8 cellular contexts compared by ENCODE assay signal in the genomic region with DNA sequence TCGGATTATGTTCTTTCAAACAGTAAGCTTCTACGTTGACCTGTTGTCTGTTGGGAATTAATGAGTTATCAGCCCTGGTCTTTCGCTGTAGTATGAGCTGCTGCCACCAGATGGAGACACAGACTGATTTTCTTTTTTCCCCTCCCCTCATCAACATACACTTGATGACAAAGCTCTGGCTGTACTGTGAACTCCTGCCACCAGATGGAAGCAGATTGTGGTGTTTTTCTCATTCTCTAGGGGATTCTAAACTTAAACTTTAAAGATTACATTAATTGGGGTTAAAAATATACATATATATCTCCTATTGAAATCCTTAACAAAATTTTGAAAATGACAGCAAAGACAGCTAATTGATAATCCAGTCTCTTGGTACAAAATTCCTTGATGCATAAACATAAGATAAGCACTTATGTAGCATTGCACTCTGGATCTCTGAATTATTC. TPM values are rescaled to one million over a fixed set of nuclear protein-coding genes. Genes with fewer than 3 reads are reported as not detected.
DNase-seq lines count a peak whose midpoint lies in the region; ATAC-seq and TF ChIP-seq lines count a peak whose summit lies in the region.

No MANE protein-coding gene starts in this region.

- H3K4me3 Mint-ChIP-seq in osteocyte (ENCODE audit: unreplicated experiment): no peak overlapping the region

- RAD21 ChIA-PET in HCT116 (lab: Charles Lee; ENCODE audit: low non-redundant PET in 1 of 2, low total read pairs in 2 of 2, uncharacterized antibody in 2 of 2, unreplicated experiment in 2 of 2): interaction anchor here in 1 of 2 experiments (0.7 kb wide), 1 partner anchor 151 kb away, joined by 3 read pairs; no protein-coding TSS in a partner anchor

- TF ChIP-seq POLR2A in HCT116 (IDR thresholded peaks at IDR 0.05; ENCODE audit: borderline replicate concordance, extremely low read depth, insufficient read depth, insufficient read length): no peak

- peak; percentile 66 for DNase-seq in GM10248 (ENCODE audit: extremely low spot score)
- peak; percentile 26 for DNase-seq in HCT116 (ENCODE audit: low read depth, low spot score)
- DNase-seq in MM.1S: peak; percentile 62
- no peak for DNase-seq in RWPE2 (ENCODE audit: low spot score)
- peak; percentile 34 for DNase-seq in activated T-helper 9 cell treated with anti-CD3 and anti-CD28 coated beads, Interleukin-2, amount 50 U/mL, for 16 hours (ENCODE audit: low read depth)
- peak in 1 of 2 donors; percentile 54 for DNase-seq in foreskin keratinocyte
- DNase-seq in osteocyte (ENCODE audit: extremely low spot score, unreplicated experiment): no peak
- peak; percentile 67 for DNase-seq in ureter (ENCODE audit: low spot score)

- no peaks in the 10 kb centered on the region for H3K9me3 Mint-ChIP-seq in osteocyte (ENCODE audit: unreplicated experiment)

- CTCF ChIA-PET in GM10248 (lab: Yijun Ruan, JAX): interaction anchor here (0.6 to 3.1 kb wide), 50 partner anchors 8 to 1917 kb away, joined by 3 to 41 read pairs (median 3); partner anchors contain the start of gene SMS
- CTCF ChIA-PET in HCT116 (lab: Charles Lee): interaction anchor here (0.7 to 1.5 kb wide), 8 partner anchors 10 to 1917 kb away, joined by 3 to 5 read pairs (median 4); no protein-coding TSS in a partner anchor

- H2AFZ ChIP-seq in HCT116 (ENCODE audit: low read depth, low read length, poor library complexity, severe bottlenecking): no peak overlapping the region
- H2AFZ ChIP-seq in MM.1S (ENCODE audit: low read length): no peak overlapping the region

- peaks cover 0 to 15% of the 10 kb centered on the region in 2 experiments; a peak in 3 of 4 replicates for H3K36me3 ChIP-seq in HCT116 (ENCODE audit: control insufficient read depth in 1 of 2, insufficient read depth in 2 of 2, low read length in 2 of 2)
- H3K36me3 ChIP-seq in MM.1S (replicated peaks; ENCODE audit: insufficient read depth, low read length): no peaks in the 10 kb centered on the region
- peaks cover 61% of the 10 kb centered on the region for H3K36me3 ChIP-seq in RWPE2 (ENCODE audit: low read depth)

- peaks cover 6% of the 10 kb centered on the region for H3K27me3 Mint-ChIP-seq in osteocyte (ENCODE audit: unreplicated experiment)

- no peak overlapping the region for H3K4me3 ChIP-seq in HCT116 (replicated peaks in 1 of 2; ENCODE audit: low read depth in 1 of 2, low read length in 2 of 2)
- H3K4me3 ChIP-seq in MM.1S (ENCODE audit: low read length): no peak overlapping the region
- H3K4me3 ChIP-seq in RWPE2 (ENCODE audit: severe bottlenecking): no peak overlapping the region

- peaks cover 4% of the 10 kb centered on the region for H3K36me3 Mint-ChIP-seq in osteocyte (ENCODE audit: unreplicated experiment)

- H4K20me1 ChIP-seq in HCT116 (ENCODE audit: insufficient read depth) (no peaks in the 10 kb centered on the region; the same call in 1 of the 2 replicates), MM.1S (ENCODE audit: insufficient read depth, low read length) (no peaks in the 10 kb centered on the region)

- ATAC-seq in HCT116: peak; percentile 92
- peak; percentile 80 for ATAC-seq in RWPE2 (ENCODE audit: low read depth)
- ATAC-seq in foreskin keratinocyte: peak; percentile 87

- POLR2A ChIA-PET in GM10248 (lab: Yijun Ruan, JAX) (no interaction called here), HCT116 (lab: Charles Lee) (no interaction called here)

- peaks cover 9% of the 10 kb centered on the region; the same call in 1 of the 2 replicates for H3K79me2 ChIP-seq in HCT116 (ENCODE audit: insufficient read depth, low read length)
- H3K79me2 ChIP-seq in MM.1S (ENCODE audit: low read length): no peaks in the 10 kb centered on the region

- no TSS peak for BruUV-seq in HCT116 (replicated peaks; lab: Mats Ljungman, UMichigan)

- TF ChIP-seq CTCF in GM10248 (IDR thresholded peaks at IDR 0.05; ENCODE audit: control extremely low read depth, extremely low read depth, low read depth, missing control alignments): peak; percentile 59
- TF ChIP-seq CTCF in HCT116 (IDR thresholded peaks at IDR 0.05 in 2 of 3, conservative IDR thresholded peaks at IDR 0.05 in 1 of 3; ENCODE audit: borderline replicate concordance in 1 of 3, insufficient read depth in 1 of 3, low read depth in 2 of 3, low read length in 2 of 3): peak; percentile 70 to 91 (median 74)
- peak; percentile 85 for TF ChIP-seq CTCF in MM.1S (IDR thresholded peaks at IDR 0.05; ENCODE audit: low read length)
- peak; percentile 86 for TF ChIP-seq CTCF in RWPE2 (IDR thresholded peaks at IDR 0.05; ENCODE audit: poor library complexity, severe bottlenecking)
- peak; percentile 93 for TF ChIP-seq CTCF in foreskin keratinocyte (conservative IDR thresholded peaks at IDR 0.05)
- peak; percentile 99 for TF ChIP-seq CTCF in osteocyte (IDR thresholded peaks at IDR 0.05)

- no peaks in the 10 kb centered on the region for H3K9me2 ChIP-seq in HCT116 (ENCODE audit: insufficient read depth)
- no peaks in the 10 kb centered on the region for H3K9me2 ChIP-seq in MM.1S (replicated peaks; ENCODE audit: insufficient read depth, low read length)

- peaks cover 17% of the 10 kb centered on the region for H3K4me1 Mint-ChIP-seq in osteocyte (ENCODE audit: unreplicated experiment)

- peak; percentile 68 for TF ChIP-seq RAD21 in HCT116 (IDR thresholded peaks at IDR 0.05; ENCODE audit: low read depth)

- H3F3A ChIP-seq in MM.1S (ENCODE audit: insufficient read depth, low read length): no peaks in the 10 kb centered on the region

- H3K9ac ChIP-seq in HCT116 (ENCODE audit: low read length) (no peak overlapping the region), MM.1S (ENCODE audit: low read length) (no peak overlapping the region)

- no peak overlapping the region for H3K4me2 ChIP-seq in HCT116 (ENCODE audit: low read length)
- no peak overlapping the region for H3K4me2 ChIP-seq in MM.1S (ENCODE audit: low read depth, low read length)

- intact Hi-C loops in HCT116 (cut with micrococcal nuclease): loop anchor here (5.0 kb wide), 3 partner anchors 762 to 1647 kb away; no protein-coding TSS in a partner anchor

- no peaks in the 10 kb centered on the region for H3K27me3 ChIP-seq in HCT116 (ENCODE audit: insufficient read depth, low read length)
- H3K27me3 ChIP-seq in MM.1S (replicated peaks; ENCODE audit: insufficient read depth, low read length): no peaks in the 10 kb centered on the region
- H3K27me3 ChIP-seq in RWPE2 (ENCODE audit: insufficient read depth, poor library complexity, severe bottlenecking): no peaks in the 10 kb centered on the region
- H3K27me3 ChIP-seq in foreskin keratinocyte: no peaks in the 10 kb centered on the region

- H3K27ac ChIP-seq in HCT116 (ENCODE audit: low read depth, low read length) (no peak overlapping the region), MM.1S (ENCODE audit: low read length) (no peak overlapping the region), RWPE2 (ENCODE audit: poor library complexity, severe bottlenecking) (no peak overlapping the region), foreskin keratinocyte (no peak overlapping the region)

- no peak overlapping the region for H3K27ac Mint-ChIP-seq in osteocyte (ENCODE audit: unreplicated experiment)

- H3K9me3 ChIP-seq in HCT116 (ENCODE audit: control insufficient read depth in 1 of 2, insufficient read depth in 1 of 2, low read depth in 1 of 2, low read length in 2 of 2) (no peaks in the 10 kb centered on the region), MM.1S (replicated peaks; ENCODE audit: insufficient read depth, low read length) (no peaks in the 10 kb centered on the region), RWPE2 (ENCODE audit: severe bottlenecking) (no peaks in the 10 kb centered on the region)

- H3K4me1 ChIP-seq in HCT116 (ENCODE audit: control insufficient read depth in 1 of 2, insufficient read depth in 2 of 2, low read length in 2 of 2) (no peaks in the 10 kb centered on the region), MM.1S (ENCODE audit: low read length) (no peaks in the 10 kb centered on the region), RWPE2 (ENCODE audit: insufficient read depth, poor library complexity, severe bottlenecking) (peaks cover 3% of the 10 kb centered on the region), foreskin keratinocyte (no peaks in the 10 kb centered on the region)

TF ChIP-seq in HCT116, 20 proteins besides CTCF, POLR2A, EP300 and RAD21:
- TF ChIP-seq EZH2phosphoT487 (IDR thresholded peaks at IDR 0.05; ENCODE audit: borderline replicate concordance): no peak
- TF ChIP-seq TCF7L2 (IDR thresholded peaks at IDR 0.05; ENCODE audit: borderline replicate concordance, extremely low read depth, insufficient read depth, insufficient read length): no peak
- TF ChIP-seq CEBPB (IDR thresholded peaks at IDR 0.05; ENCODE audit: low read depth): no peak
- no peak for TF ChIP-seq ZFX (IDR thresholded peaks at IDR 0.05)

RNA-seq across cellular contexts. Expression of gene SMS, which starts 44.8 kb away (rescaled TPM):
- total RNA-seq in HCT116 (2021; ENCODE audit: unreplicated experiment) (164 TPM), foreskin keratinocyte (170 and 201 TPM in 2 replicates), osteocyte (91.4 and 94.5 TPM in 2 replicates), ureter (48.9 TPM)
- 118 and 150 TPM in 2 replicates for polyA plus RNA-seq in HCT116 (2012)
- 125 and 160 TPM in 2 replicates for polyA plus RNA-seq in foreskin keratinocyte

RNA-seq across cellular contexts. Expression of gene PHEX, which starts 46.8 kb away (rescaled TPM):
- total RNA-seq in HCT116 (2021; ENCODE audit: unreplicated experiment) (0.27 TPM), foreskin keratinocyte (0.41 and 0.60 TPM in 2 replicates), osteocyte (1.4 and 1.6 TPM in 2 replicates), ureter (0.26 TPM)
- 0.09 and 0.14 TPM in 2 replicates for polyA plus RNA-seq in HCT116 (2012)
- 0.20 and 0.22 TPM in 2 replicates for polyA plus RNA-seq in foreskin keratinocyte

Comparison
In these comparisons a context has a peak if more than half of its experiments do, and no peak if none do; other contexts are left out.
1. DNase-seq: peak in GM10248 (single experiment), HCT116 (single experiment), MM.1S (single experiment), activated T-helper 9 cell treated with anti-CD3 and anti-CD28 coated beads, Interleukin-2, amount 50 U/mL, for 16 hours (single experiment) and ureter (single experiment); none in RWPE2 (single experiment) and osteocyte (single experiment).
2. Peak in every context shown above with its lines, with median percentiles within 50 percentile points of each other: CTCF ChIP-seq and ATAC-seq.